8 cellular contexts compared by ENCODE assay signal in genomic region chr3:149657458-149657795, GRCh38. TPM values are rescaled to one million over a fixed set of nuclear protein-coding genes. Genes with fewer than 3 reads are reported as not detected.
A peak's percentile ranks its signal among the peaks of the same experiment; 100 is the strongest.
DNase-seq lines count a peak whose midpoint lies in the region; ATAC-seq and TF ChIP-seq lines count a peak whose summit lies in the region.

No MANE protein-coding gene starts in this region.

- peaks cover 49% of the 10 kb centered on the region for H3K27me3 ChIP-seq in CD4-positive, alpha-beta T cell (ENCODE audit: control insufficient read depth, insufficient read depth, low read length)
- H3K27me3 ChIP-seq in heart right ventricle (peaks cover 0 to 58% (median 0%) of the 10 kb centered on the region in 7 donors), rectal smooth muscle tissue (ENCODE audit: control insufficient read depth, insufficient read depth, low read length) (peaks cover 6% of the 10 kb centered on the region)

- H3K4me1 ChIP-seq in heart right ventricle (peaks cover 2 to 59% (median 48%) of the 10 kb centered on the region in 9 donors), rectal smooth muscle tissue (ENCODE audit: control insufficient read depth, insufficient read depth, low read length) (peaks cover 28% of the 10 kb centered on the region)

- peak; percentile 29 for ATAC-seq in CD4-positive, alpha-beta T cell (ENCODE audit: poor library complexity)
- ATAC-seq in HG03064 (IDR thresholded peaks at IDR 0.05; ENCODE audit: low read depth, unreplicated experiment) (peak; percentile 34), heart right ventricle (peak; percentile 38 to 73 (median 53)), GM21529 (IDR thresholded peaks at IDR 0.05; ENCODE audit: unreplicated experiment) (no peak)

- peaks cover 11% of the 10 kb centered on the region for H3K4me1 Mint-ChIP-seq in CD4-positive, alpha-beta T cell (ENCODE audit: low read depth)

- TF ChIP-seq CTCF in CD4-positive, alpha-beta T cell (IDR thresholded peaks at IDR 0.05) = no peak
- TF ChIP-seq CTCF in heart right ventricle (IDR thresholded peaks at IDR 0.05) = no peak

- intact Hi-C loops in CD4-positive, alpha-beta T cell (cut with DNase I, micrococcal nuclease) = no loop called here
- intact Hi-C loops in heart right ventricle (cut with DNase I) = loop anchor here (2.0 to 10.0 kb wide), 13 partner anchors 40 to 133 kb away; no protein-coding TSS in a partner anchor

- H3K36me3 ChIP-seq in heart right ventricle = peaks cover 0 to 24% (median under 1%) of the 10 kb centered on the region in 9 donors
- H3K36me3 ChIP-seq in rectal smooth muscle tissue (ENCODE audit: control insufficient read depth, insufficient read depth, low read length) = no peaks in the 10 kb centered on the region

- H3K4me3 Mint-ChIP-seq in CD4-positive, alpha-beta T cell = peak overlapping the region; percentile 85

- POLR2A ChIA-PET in CD4-positive, alpha-beta T cell (lab: Charles Lee) = no interaction called here

- H3K27me3 Mint-ChIP-seq in CD4-positive, alpha-beta T cell = peaks cover 73% of the 10 kb centered on the region

- CTCF ChIA-PET in CD4-positive, alpha-beta T cell (lab: Charles Lee) = no interaction called here

- H3K36me3 Mint-ChIP-seq in CD4-positive, alpha-beta T cell (ENCODE audit: low read depth) = no peaks in the 10 kb centered on the region

- DNase-seq in CD4-positive, alpha-beta T cell = no peak
- peak; percentile 10 for DNase-seq in activated naive CD4-positive, alpha-beta T cell treated with anti-CD3 and anti-CD28 coated beads, Interleukin-2, amount 50 U/mL, for 16 hours
- DNase-seq in heart right ventricle = peak in 1 of 2 donors; percentile 44
- no peak for DNase-seq in Ammon's horn (ENCODE audit: low spot score)
- no peak for DNase-seq in AML-193 (lab: John Stamatoyannopoulos, UW)

- H3K9ac ChIP-seq in rectal smooth muscle tissue (ENCODE audit: low read length) = peak overlapping the region; percentile 90

- H3K4me3 ChIP-seq in heart right ventricle (peak overlapping the region; percentile 45 to 96 (median 87)), rectal smooth muscle tissue (ENCODE audit: low read length) (peak overlapping the region; percentile 91)

- no peaks in the 10 kb centered on the region for H3K9me3 ChIP-seq in CD4-positive, alpha-beta T cell (ENCODE audit: control insufficient read depth, low read length)
- no peaks in the 10 kb centered on the region for H3K9me3 ChIP-seq in heart right ventricle

- H3K27ac Mint-ChIP-seq in CD4-positive, alpha-beta T cell = no peak overlapping the region

- no peak overlapping the region for H3K27ac ChIP-seq in CD4-positive, alpha-beta T cell (ENCODE audit: low read depth, low read length)
- H3K27ac ChIP-seq in heart right ventricle = peak overlapping the region; percentile 95 to 99 (median 98)
- peak overlapping the region; percentile 100 for H3K27ac ChIP-seq in rectal smooth muscle tissue (ENCODE audit: low read depth, low read length)

- H3K9me3 Mint-ChIP-seq in CD4-positive, alpha-beta T cell = no peaks in the 10 kb centered on the region

- 0 to 1% methylated on average over 21 of the region's 21 CpGs for WGBS in heart right ventricle, 2 donors

RNA-seq across cellular contexts. Expression of gene WWTR1, which starts 0.4 kb away (rescaled TPM):
- under 1 TPM; 0.22 to 0.30 TPM for total RNA-seq in CD4-positive, alpha-beta T cell
- total RNA-seq in heart right ventricle = 10 to 100 TPM; 30.3 to 78.6 (median 43.7) TPM
- polyA plus RNA-seq in heart right ventricle = 10 to 100 TPM; 19.5 to 21.8 TPM

Comparison
In these comparisons a context has a peak if more than half of its experiments do, and no peak if none do; other contexts are left out.
1. RNA of gene WWTR1, which starts 0.4 kb away (total RNA-seq): 30.3 to 78.6 TPM in heart right ventricle; 0.22 to 0.30 TPM in CD4-positive, alpha-beta T cell; every median in the first group is over 10 times any median in the second.
2. intact Hi-C loops: an anchor here in heart right ventricle (2.0 to 10.0 kb wide); none called in CD4-positive, alpha-beta T cell.